2 cellular contexts compared by ENCODE assay signal in the genomic region with DNA sequence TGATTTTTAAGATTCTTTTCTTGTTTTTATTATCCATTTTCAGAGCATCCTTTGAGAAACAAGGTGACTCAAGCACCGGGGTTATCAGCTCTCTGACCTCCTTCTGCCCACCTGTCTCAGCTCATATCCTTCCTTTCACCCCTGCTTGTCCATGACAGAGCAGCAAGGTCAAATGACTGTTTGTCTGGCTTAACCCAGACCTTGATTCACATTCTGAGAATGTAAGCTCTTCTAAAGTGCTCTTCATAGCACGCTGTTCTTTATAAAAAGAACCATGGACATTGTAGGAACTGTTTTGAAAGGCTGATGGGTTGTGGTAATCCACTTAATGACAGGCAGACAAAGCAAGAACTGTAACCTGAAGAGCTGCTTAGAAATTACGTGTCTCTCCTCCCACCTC.
TF ChIP-seq lines count a peak whose summit lies in the region.

No MANE protein-coding gene starts in this region.

TF ChIP-seq in SK-N-SH, 30 proteins besides CTCF, POLR2A, EP300 and RAD21 (continued from another document):
- TF ChIP-seq, protein P1, sequence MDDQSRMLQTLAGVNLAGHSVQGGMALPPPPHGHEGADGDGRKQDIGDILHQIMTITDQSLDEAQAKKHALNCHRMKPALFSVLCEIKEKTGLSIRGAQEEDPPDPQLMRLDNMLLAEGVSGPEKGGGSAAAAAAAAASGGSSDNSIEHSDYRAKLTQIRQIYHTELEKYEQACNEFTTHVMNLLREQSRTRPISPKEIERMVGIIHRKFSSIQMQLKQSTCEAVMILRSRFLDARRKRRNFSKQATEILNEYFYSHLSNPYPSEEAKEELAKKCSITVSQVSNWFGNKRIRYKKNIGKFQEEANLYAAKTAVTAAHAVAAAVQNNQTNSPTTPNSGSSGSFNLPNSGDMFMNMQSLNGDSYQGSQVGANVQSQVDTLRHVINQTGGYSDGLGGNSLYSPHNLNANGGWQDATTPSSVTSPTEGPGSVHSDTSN (IDR thresholded peaks at IDR 0.05): 0 out of 2 replicates have a peak, but pooled peaks have one; percentile 4

TF ChIP-seq in SK-N-SH treated with all-trans-retinoic acid at 6 μM for 48 hours, 23 proteins besides CTCF, POLR2A, EP300 and RAD21 (continued from another document):
- TF ChIP-seq, protein P2, sequence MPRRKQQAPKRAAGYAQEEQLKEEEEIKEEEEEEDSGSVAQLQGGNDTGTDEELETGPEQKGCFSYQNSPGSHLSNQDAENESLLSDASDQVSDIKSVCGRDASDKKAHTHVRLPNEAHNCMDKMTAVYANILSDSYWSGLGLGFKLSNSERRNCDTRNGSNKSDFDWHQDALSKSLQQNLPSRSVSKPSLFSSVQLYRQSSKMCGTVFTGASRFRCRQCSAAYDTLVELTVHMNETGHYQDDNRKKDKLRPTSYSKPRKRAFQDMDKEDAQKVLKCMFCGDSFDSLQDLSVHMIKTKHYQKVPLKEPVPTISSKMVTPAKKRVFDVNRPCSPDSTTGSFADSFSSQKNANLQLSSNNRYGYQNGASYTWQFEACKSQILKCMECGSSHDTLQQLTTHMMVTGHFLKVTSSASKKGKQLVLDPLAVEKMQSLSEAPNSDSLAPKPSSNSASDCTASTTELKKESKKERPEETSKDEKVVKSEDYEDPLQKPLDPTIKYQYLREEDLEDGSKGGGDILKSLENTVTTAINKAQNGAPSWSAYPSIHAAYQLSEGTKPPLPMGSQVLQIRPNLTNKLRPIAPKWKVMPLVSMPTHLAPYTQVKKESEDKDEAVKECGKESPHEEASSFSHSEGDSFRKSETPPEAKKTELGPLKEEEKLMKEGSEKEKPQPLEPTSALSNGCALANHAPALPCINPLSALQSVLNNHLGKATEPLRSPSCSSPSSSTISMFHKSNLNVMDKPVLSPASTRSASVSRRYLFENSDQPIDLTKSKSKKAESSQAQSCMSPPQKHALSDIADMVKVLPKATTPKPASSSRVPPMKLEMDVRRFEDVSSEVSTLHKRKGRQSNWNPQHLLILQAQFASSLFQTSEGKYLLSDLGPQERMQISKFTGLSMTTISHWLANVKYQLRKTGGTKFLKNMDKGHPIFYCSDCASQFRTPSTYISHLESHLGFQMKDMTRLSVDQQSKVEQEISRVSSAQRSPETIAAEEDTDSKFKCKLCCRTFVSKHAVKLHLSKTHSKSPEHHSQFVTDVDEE (CRISPR knock-in tag; IDR thresholded peaks at IDR 0.05): no peak
- TF ChIP-seq BACH2 (CRISPR knock-in tag; IDR thresholded peaks at IDR 0.05; ENCODE audit: borderline replicate concordance): no peak
- TF ChIP-seq GLIS3 (CRISPR knock-in tag; IDR thresholded peaks at IDR 0.05): no peak
- no peak for TF ChIP-seq PATZ1 (CRISPR knock-in tag; IDR thresholded peaks at IDR 0.05; ENCODE audit: borderline replicate concordance)
- TF ChIP-seq SNAI2 (CRISPR knock-in tag; IDR thresholded peaks at IDR 0.05): no peak
- no peak for TF ChIP-seq TCF4 (CRISPR knock-in tag; IDR thresholded peaks at IDR 0.05; ENCODE audit: borderline replicate concordance)
